In the genomic region with DNA sequence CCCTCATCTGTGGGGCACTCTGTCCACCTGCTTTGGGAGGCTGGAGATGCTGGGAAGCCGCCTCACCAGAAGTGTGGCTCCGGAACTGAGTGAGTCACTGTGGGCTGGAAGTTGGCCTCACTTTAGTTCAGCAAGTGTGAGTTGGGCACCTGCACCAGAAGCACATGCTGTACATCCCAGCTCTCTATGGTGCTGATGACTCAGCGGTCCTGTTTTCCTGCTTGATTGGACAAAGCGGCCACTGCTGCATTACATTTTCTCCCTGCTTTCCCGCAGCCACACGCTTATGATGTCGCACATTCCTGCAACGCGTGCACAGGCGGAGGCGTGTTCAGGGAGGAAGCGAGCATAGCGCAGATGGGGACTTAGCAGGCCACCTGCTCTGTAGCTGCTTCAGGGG, we compare ENCODE assay signal across 14 cellular contexts. TPM values are rescaled to one million over a fixed set of nuclear protein-coding genes. Genes with fewer than 3 reads are reported as not detected.
DNase-seq lines count a peak whose midpoint lies in the region; ATAC-seq and TF ChIP-seq lines count a peak whose summit lies in the region.
"Had no signal": no experiment of that assay in that cellular context is flagged by ENCODE, and none has a peak within 500 bp of the region (broad histone marks: within the 10 kb centered on the region; RNA-seq: fewer than 3 reads in every experiment).

No MANE protein-coding gene starts in this region.

- H3K4me3 Mint-ChIP-seq in natural killer cell treated with Interleukin-12 subunit alpha and Interleukin-12 subunit beta and Interleukin-15 and Interleukin-18, amount 100 ng/mL, for 72 hours, result peak overlapping the region; percentile 53
- H3K4me3 Mint-ChIP-seq in activated naive CD8-positive, alpha-beta T cell treated with anti-CD3 and anti-CD28 coated beads for 36 hours, result no peak overlapping the region
- H3K4me3 Mint-ChIP-seq: activated T-cell treated with anti-CD3 and anti-CD28 coated beads, Interleukin-2, amount 50 U/mL, for 4 hours; dendritic cell treated with granulocyte-macrophage colony-stimulating factor and Interleukin-4, amounts not matched to agents 40 ng/mL and 50 ng/mL, for 4 days had no signal

- H3K27ac Mint-ChIP-seq in natural killer cell treated with Interleukin-12 subunit alpha and Interleukin-12 subunit beta and Interleukin-15 and Interleukin-18, amount 100 ng/mL, for 72 hours, result no peak overlapping the region
- no peak overlapping the region for H3K27ac Mint-ChIP-seq in activated naive CD8-positive, alpha-beta T cell treated with anti-CD3 and anti-CD28 coated beads for 36 hours
- H3K27ac Mint-ChIP-seq: dendritic cell treated with granulocyte-macrophage colony-stimulating factor and Interleukin-4, amounts not matched to agents 40 ng/mL and 50 ng/mL, for 4 days had no signal

- no peaks in the 10 kb centered on the region for H3K9me3 Mint-ChIP-seq in natural killer cell treated with Interleukin-12 subunit alpha and Interleukin-12 subunit beta and Interleukin-15 and Interleukin-18, amount 100 ng/mL, for 72 hours
- H3K9me3 Mint-ChIP-seq in activated naive CD8-positive, alpha-beta T cell treated with anti-CD3 and anti-CD28 coated beads for 36 hours, result no peaks in the 10 kb centered on the region
- H3K9me3 Mint-ChIP-seq: activated T-cell treated with anti-CD3 and anti-CD28 coated beads, Interleukin-2, amount 50 U/mL, for 4 hours; dendritic cell treated with granulocyte-macrophage colony-stimulating factor and Interleukin-4, amounts not matched to agents 40 ng/mL and 50 ng/mL, for 4 days had no signal

- no peak overlapping the region for H3K4me3 ChIP-seq in NB4 (ENCODE audit: low read depth, low read length)
- no peak overlapping the region for H3K4me3 ChIP-seq in choroid plexus epithelial cell (ENCODE audit: low read depth, low read length)
- H3K4me3 ChIP-seq in left ventricle myocardium inferior, result no peak overlapping the region
- H3K4me3 ChIP-seq: thyroid gland had no signal

- peaks cover 16 to 26% of the 10 kb centered on the region in 2 donors for H3K4me1 Mint-ChIP-seq in natural killer cell treated with Interleukin-12 subunit alpha and Interleukin-12 subunit beta and Interleukin-15 and Interleukin-18, amount 100 ng/mL, for 72 hours (ENCODE audit: low read depth in 2 of 2)
- H3K4me1 Mint-ChIP-seq in activated naive CD8-positive, alpha-beta T cell treated with anti-CD3 and anti-CD28 coated beads for 36 hours, result peaks cover 18% of the 10 kb centered on the region

- H3K4me1 ChIP-seq in left ventricle myocardium inferior, result no peaks in the 10 kb centered on the region
- H3K4me1 ChIP-seq: thyroid gland had no signal

- no peak for TF ChIP-seq POLR2A in NB4 (IDR thresholded peaks at IDR 0.05; ENCODE audit: extremely low read depth, insufficient read length)

- no peaks in the 10 kb centered on the region for H3K9me3 ChIP-seq in left ventricle myocardium inferior (replicated peaks)
- H3K9me3 ChIP-seq: thyroid gland had no signal

- intact Hi-C loops in left ventricle myocardium inferior (cut with micrococcal nuclease), result no loop called here

- TF ChIP-seq CTCF in NB4 (IDR thresholded peaks at IDR 0.05; ENCODE audit: low read depth, low read length), result no peak
- no peak for TF ChIP-seq CTCF in choroid plexus epithelial cell (conservative IDR thresholded peaks at IDR 0.05; ENCODE audit: low read depth, low read length)
- TF ChIP-seq CTCF in left ventricle myocardium inferior (IDR thresholded peaks at IDR 0.05; ENCODE audit: borderline replicate concordance), result no peak

- no peaks in the 10 kb centered on the region for H3K36me3 ChIP-seq in left ventricle myocardium inferior
- H3K36me3 ChIP-seq: thyroid gland had no signal

- no peaks in the 10 kb centered on the region for H3K36me3 Mint-ChIP-seq in natural killer cell treated with Interleukin-12 subunit alpha and Interleukin-12 subunit beta and Interleukin-15 and Interleukin-18, amount 100 ng/mL, for 72 hours
- no peaks in the 10 kb centered on the region for H3K36me3 Mint-ChIP-seq in activated naive CD8-positive, alpha-beta T cell treated with anti-CD3 and anti-CD28 coated beads for 36 hours

- DNase-seq in EL (peak; percentile 40), NB4 (ENCODE audit: low read depth) (peak; percentile 68), choroid plexus epithelial cell (ENCODE audit: low read depth) (peak; percentile 78), GF-D8 (lab: John Stamatoyannopoulos, UW) (no peak), NCI-H128 (lab: John Stamatoyannopoulos, UW; ENCODE audit: unreplicated experiment) (no peak), left ventricle myocardium inferior (no peak)
- DNase-seq in natural killer cell treated with Interleukin-12 subunit alpha and Interleukin-12 subunit beta and Interleukin-15 and Interleukin-18, amount 100 ng/mL, for 72 hours (ENCODE audit: low spot score), result no peak
- DNase-seq in activated naive CD8-positive, alpha-beta T cell treated with anti-CD3 and anti-CD28 coated beads for 36 hours, result no peak
- DNase-seq: activated T-cell treated with anti-CD3 and anti-CD28 coated beads, Interleukin-2, amount 50 U/mL, for 4 hours; DMS153; GOT3; NCI-H1092; thyroid gland had no signal

- ATAC-seq in natural killer cell treated with Interleukin-12 subunit alpha and Interleukin-12 subunit beta and Interleukin-15 and Interleukin-18, amount 100 ng/mL, for 72 hours, result no peak
- ATAC-seq: activated T-cell treated with anti-CD3 and anti-CD28 coated beads, Interleukin-2, amount 50 U/mL, for 4 hours had no signal

- peaks cover 0 to under 1% of the 10 kb centered on the region in 2 donors for H3K27me3 Mint-ChIP-seq in natural killer cell treated with Interleukin-12 subunit alpha and Interleukin-12 subunit beta and Interleukin-15 and Interleukin-18, amount 100 ng/mL, for 72 hours
- peaks cover 47% of the 10 kb centered on the region for H3K27me3 Mint-ChIP-seq in activated naive CD8-positive, alpha-beta T cell treated with anti-CD3 and anti-CD28 coated beads for 36 hours

- no peak overlapping the region for H3K27ac ChIP-seq in left ventricle myocardium inferior (replicated peaks)
- H3K27ac ChIP-seq: thyroid gland had no signal

- H3K27me3 ChIP-seq in left ventricle myocardium inferior (ENCODE audit: low read depth), result no peaks in the 10 kb centered on the region
- H3K27me3 ChIP-seq: thyroid gland had no signal

RNA-seq across cellular contexts. Expression of gene CLDN34, which starts 26.8 kb away (rescaled TPM):
- not detected for total RNA-seq in natural killer cell treated with Interleukin-12 subunit alpha and Interleukin-12 subunit beta and Interleukin-15 and Interleukin-18, amount 100 ng/mL, for 72 hours
- total RNA-seq in left ventricle myocardium inferior, result not detected
- not detected for total RNA-seq in activated naive CD8-positive, alpha-beta T cell treated with anti-CD3 and anti-CD28 coated beads for 36 hours
- total RNA-seq: activated T-cell treated with anti-CD3 and anti-CD28 coated beads, Interleukin-2, amount 50 U/mL, for 4 hours had no signal

Comparison
In these comparisons a context has a peak if more than half of its experiments do, and no peak if none do; other contexts are left out.
1. DNase-seq: peak in EL (single experiment), NB4 (single experiment) and choroid plexus epithelial cell (single experiment); none in natural killer cell treated with Interleukin-12 subunit alpha and Interleukin-12 subunit beta and Interleukin-15 and Interleukin-18, amount 100 ng/mL, for 72 hours (single experiment), GF-D8 (single experiment), NCI-H128 (single experiment), left ventricle myocardium inferior (single experiment) and activated naive CD8-positive, alpha-beta T cell treated with anti-CD3 and anti-CD28 coated beads for 36 hours (single experiment).